ENCODE assay signal across 15 cellular contexts in the genomic region with DNA sequence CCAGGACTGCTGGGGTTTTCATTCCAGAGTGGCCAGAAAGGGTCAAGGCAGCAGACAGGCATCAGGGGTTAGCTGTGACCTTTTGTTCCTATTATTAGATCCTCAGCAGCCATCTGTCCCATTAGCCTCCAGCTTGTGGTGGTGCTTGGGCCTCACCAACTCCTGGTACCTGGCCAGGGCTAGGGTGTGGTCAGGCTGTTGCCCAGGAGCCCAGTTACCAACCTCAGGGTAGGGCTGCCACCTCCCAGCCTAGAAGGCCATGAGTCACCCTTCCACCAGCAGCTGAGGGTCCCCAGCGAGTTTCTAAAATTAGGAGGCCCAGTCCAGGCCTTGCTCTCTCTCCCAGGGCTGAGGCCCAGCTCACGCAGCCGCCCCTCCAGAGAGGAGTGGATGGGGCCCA. TPM values are rescaled to one million over a fixed set of nuclear protein-coding genes. Genes with fewer than 3 reads are reported as not detected.
DNase-seq lines count a peak whose midpoint lies in the region; ATAC-seq, FAIRE-seq and TF ChIP-seq lines count a peak whose summit lies in the region.
"Had no signal": no experiment of that assay in that cellular context is flagged by ENCODE, and none has a peak within 500 bp of the region (broad histone marks: within the 10 kb centered on the region; RNA-seq: fewer than 3 reads in every experiment).

No MANE protein-coding gene starts in this region.

- no peaks in the 10 kb centered on the region for H3K9me3 Mint-ChIP-seq in activated CD4-positive, alpha-beta memory T cell treated with anti-CD3 and anti-CD28 coated beads for 36 hours
- H3K9me3 Mint-ChIP-seq: CD4-positive, CD25-positive, alpha-beta regulatory T cell had no signal

- BruUV-seq in mammary epithelial cell (replicated peaks; lab: Mats Ljungman, UMichigan) = no TSS peak

- intact Hi-C loops in mammary epithelial cell (cut with micrococcal nuclease) (no loop called here), kidney (cut with DNase I) (no loop called here)
- intact Hi-C loops in activated CD4-positive, alpha-beta memory T cell treated with anti-CD3 and anti-CD28 coated beads for 36 hours (cut with micrococcal nuclease) = no loop called here

- H3K27me3 Mint-ChIP-seq in activated CD4-positive, alpha-beta memory T cell treated with anti-CD3 and anti-CD28 coated beads for 36 hours = no peaks in the 10 kb centered on the region
- H3K27me3 Mint-ChIP-seq: CD4-positive, CD25-positive, alpha-beta regulatory T cell; progenitor cell of endocrine pancreas had no signal

- H3K36me3 Mint-ChIP-seq in activated CD4-positive, alpha-beta memory T cell treated with anti-CD3 and anti-CD28 coated beads for 36 hours = peaks cover 46% of the 10 kb centered on the region

- H3K4me2 ChIP-seq in mammary epithelial cell (ENCODE audit: insufficient read depth, low read depth, low read length) = no peak overlapping the region

- H3K9ac ChIP-seq in mammary epithelial cell (ENCODE audit: insufficient read depth, low read length) (no peak overlapping the region), kidney (ENCODE audit: low read length in 2 of 2) (no peak overlapping the region), subcutaneous abdominal adipose tissue (ENCODE audit: low read length in 5 of 5) (peak overlapping the region in 1 of 5 donors; percentile 59)

- CTCF ChIA-PET in mammary epithelial cell (lab: Charles Lee; ENCODE audit: low non-redundant PET) = no interaction called here
- CTCF ChIA-PET in activated CD4-positive, alpha-beta memory T cell treated with anti-CD3 and anti-CD28 coated beads for 36 hours (lab: Charles Lee) = no interaction called here

- peak; percentile 33 for DNase-seq in LoVo (ENCODE audit: low spot score)
- peak; percentile 43 for DNase-seq in mammary epithelial cell
- peak; percentile 85 for DNase-seq in kidney
- no peak for DNase-seq in BE2C
- DNase-seq in activated CD4-positive, alpha-beta memory T cell treated with anti-CD3 and anti-CD28 coated beads for 36 hours = no peak
- DNase-seq: activated naive CD4-positive, alpha-beta T cell treated with anti-CD3 and anti-CD28 coated beads, Interleukin-2, amount 50 U/mL, for 16 hours; CD4-positive, CD25-positive, alpha-beta regulatory T cell; cerebellar nuclear complex; NCI-H1930; stimulated activated CD4-positive, alpha-beta T cell treated with anti-CD3 and anti-CD28 coated beads, Interleukin-4, amount 100 ng/mL, for 24 hours; stimulated activated naive CD4-positive, alpha-beta T cell had no signal

- H3K4me3 ChIP-seq in mammary epithelial cell (replicated peaks in 1 of 3; ENCODE audit: insufficient read depth in 1 of 3, low read depth in 2 of 3, low read length in 3 of 3) (no peak overlapping the region), kidney (ENCODE audit: low read length in 2 of 2) (no peak overlapping the region), subcutaneous abdominal adipose tissue (ENCODE audit: low read depth in 1 of 5, low read length in 5 of 5) (no peak overlapping the region), BE2C (ENCODE audit: low read depth, low read length) (no peak overlapping the region)

- WGBS in mammary epithelial cell (ENCODE audit: low coverage, missing lambda C conversion rate) = 65% methylated on average over 3 of the region's 3 CpGs

- H4K20me1 ChIP-seq in mammary epithelial cell (ENCODE audit: insufficient read depth, low read length) = no peaks in the 10 kb centered on the region

- in situ Hi-C loops in mammary epithelial cell (cut with MboI; ENCODE audit: low sequenced_read_pairs in 2 of 2) = no loop called here

- H3K27ac ChIP-seq in mammary epithelial cell (ENCODE audit: insufficient read depth, low read depth, low read length) = no peak overlapping the region
- H3K27ac ChIP-seq in kidney (ENCODE audit: low read depth in 2 of 2, low read length in 2 of 2) = no peak overlapping the region
- peak overlapping the region; percentile 60 for H3K27ac ChIP-seq in subcutaneous abdominal adipose tissue (ENCODE audit: low read depth, low read length)

- POLR2A ChIA-PET in activated CD4-positive, alpha-beta memory T cell treated with anti-CD3 and anti-CD28 coated beads for 36 hours (lab: Charles Lee) = no interaction called here

- TF ChIP-seq CTCF in mammary epithelial cell (conservative IDR thresholded peaks at IDR 0.05 in 1 of 2, IDR thresholded peaks at IDR 0.05 in 1 of 2; ENCODE audit: extremely low read depth in 1 of 2, insufficient read depth in 1 of 2, low read depth in 1 of 2, low read length in 2 of 2) (no peak), kidney (IDR thresholded peaks at IDR 0.05; ENCODE audit: borderline replicate concordance, extremely low read depth, insufficient read depth) (no peak), BE2C (IDR thresholded peaks at IDR 0.05; ENCODE audit: low read depth, low read length) (no peak)

- peaks cover 43% of the 10 kb centered on the region for H3K36me3 ChIP-seq in mammary epithelial cell (ENCODE audit: insufficient read depth, low read length)
- H3K36me3 ChIP-seq in kidney (ENCODE audit: control insufficient read depth in 1 of 2, insufficient read depth in 2 of 2, low read length in 2 of 2) = peaks cover 31 to 46% of the 10 kb centered on the region in 2 donors
- H3K36me3 ChIP-seq in subcutaneous abdominal adipose tissue (ENCODE audit: control insufficient read depth in 5 of 5, insufficient read depth in 5 of 5, low read length in 5 of 5) = peaks cover 0 to 100% (median 93%) of the 10 kb centered on the region in 5 donors
- H3K36me3 ChIP-seq in BE2C = no peaks in the 10 kb centered on the region

- H3K4me3 Mint-ChIP-seq in activated CD4-positive, alpha-beta memory T cell treated with anti-CD3 and anti-CD28 coated beads for 36 hours = no peak overlapping the region

- peaks cover 22% of the 10 kb centered on the region for H3K4me1 Mint-ChIP-seq in activated CD4-positive, alpha-beta memory T cell treated with anti-CD3 and anti-CD28 coated beads for 36 hours (ENCODE audit: low read depth)

- dilution Hi-C loops in mammary epithelial cell (cut with HindIII; ENCODE audit: low sequenced_read_pairs) = no loop called here

- H2AFZ ChIP-seq in mammary epithelial cell (ENCODE audit: low read depth, low read length) = no peak overlapping the region

- FAIRE-seq in kidney (lab: Jason Lieb, UNC) = no peak
- FAIRE-seq: GM19239 had no signal

- no peak for ATAC-seq in HG03432 (IDR thresholded peaks at IDR 0.05; ENCODE audit: unreplicated experiment)

- H3K27me3 ChIP-seq in mammary epithelial cell (ENCODE audit: insufficient read depth, low read length) (no peaks in the 10 kb centered on the region), subcutaneous abdominal adipose tissue (ENCODE audit: control insufficient read depth in 5 of 5, insufficient read depth in 4 of 5, low read length in 5 of 5) (no peaks in the 10 kb centered on the region), BE2C (no peaks in the 10 kb centered on the region)

- peaks cover 4% of the 10 kb centered on the region for H3K79me2 ChIP-seq in mammary epithelial cell (ENCODE audit: insufficient read depth, low read length)

- no peak overlapping the region for H3K27ac Mint-ChIP-seq in activated CD4-positive, alpha-beta memory T cell treated with anti-CD3 and anti-CD28 coated beads for 36 hours
- H3K27ac Mint-ChIP-seq: progenitor cell of endocrine pancreas had no signal

- H3K4me1 ChIP-seq in mammary epithelial cell (ENCODE audit: insufficient read depth, low read length) = peaks cover 19% of the 10 kb centered on the region
- H3K4me1 ChIP-seq in kidney (ENCODE audit: control insufficient read depth in 1 of 2, insufficient read depth in 1 of 2, low read depth in 1 of 2, low read length in 2 of 2) = peaks cover 4 to 5% of the 10 kb centered on the region in 2 donors
- peaks cover 10 to 43% (median 38%) of the 10 kb centered on the region in 5 donors for H3K4me1 ChIP-seq in subcutaneous abdominal adipose tissue (ENCODE audit: control insufficient read depth in 5 of 5, insufficient read depth in 5 of 5, low read length in 5 of 5)
- H3K4me1 ChIP-seq in BE2C = no peaks in the 10 kb centered on the region

- H3K9me3 ChIP-seq in mammary epithelial cell (replicated peaks; ENCODE audit: insufficient read depth, low read length) (no peaks in the 10 kb centered on the region), kidney (ENCODE audit: control insufficient read depth in 1 of 2, low read length in 2 of 2) (no peaks in the 10 kb centered on the region), subcutaneous abdominal adipose tissue (ENCODE audit: control insufficient read depth in 5 of 5, low read length in 5 of 5) (no peaks in the 10 kb centered on the region), BE2C (no peaks in the 10 kb centered on the region)

RNA-seq across cellular contexts. Expression of a gene that starts 12.2 kb away (rescaled TPM):
- total RNA-seq in mammary epithelial cell (100 to 1,000 TPM in 1 of 2 donors, 10 to 100 TPM in 1; 85.2 to 143 TPM), kidney (86.5 TPM)
- polyA plus RNA-seq in mammary epithelial cell (91.5 TPM), kidney (ENCODE audit: insufficient read depth, low read depth, low replicate concordance) (27.6 TPM)
- polyA minus RNA-seq in mammary epithelial cell = 127 TPM
- polyA plus RNA-seq in BE2C (2012; ENCODE audit: insufficient read depth, insufficient read length, low read depth) = 40.3 TPM
- total RNA-seq in activated CD4-positive, alpha-beta memory T cell treated with anti-CD3 and anti-CD28 coated beads for 36 hours = 10 to 100 TPM; 31.0 to 32.4 TPM

RNA-seq across cellular contexts. Expression of a gene that starts 12.3 kb away (rescaled TPM):
- total RNA-seq in mammary epithelial cell (10 to 100 TPM in 1 of 2 donors, 1 to 10 TPM in 1; 7.2 to 22.9 TPM), kidney (12.8 TPM)
- polyA plus RNA-seq in mammary epithelial cell (22.9 TPM), kidney (ENCODE audit: insufficient read depth, low read depth, low replicate concordance) (33.6 TPM)
- 13.1 TPM for polyA minus RNA-seq in mammary epithelial cell
- polyA plus RNA-seq in BE2C (2012; ENCODE audit: insufficient read depth, insufficient read length, low read depth) = 24.3 TPM
- total RNA-seq in activated CD4-positive, alpha-beta memory T cell treated with anti-CD3 and anti-CD28 coated beads for 36 hours = 10 to 100 TPM; 17.5 to 19.2 TPM

RNA-seq across cellular contexts. Expression of a gene that starts 41.4 kb away (rescaled TPM):
- total RNA-seq in mammary epithelial cell = 10 to 100 TPM; 42.5 to 68.2 TPM
- polyA plus RNA-seq in mammary epithelial cell = 19.4 TPM
- polyA minus RNA-seq in mammary epithelial cell = 47.5 TPM
- 44.4 TPM for total RNA-seq in kidney
- 15.9 TPM for polyA plus RNA-seq in kidney (ENCODE audit: insufficient read depth, low read depth, low replicate concordance)
- 11.3 TPM for polyA plus RNA-seq in BE2C (2012; ENCODE audit: insufficient read depth, insufficient read length, low read depth)
- total RNA-seq in activated CD4-positive, alpha-beta memory T cell treated with anti-CD3 and anti-CD28 coated beads for 36 hours = 10 to 100 TPM; 27.8 to 31.6 TPM

RNA-seq across cellular contexts. Expression of a gene that starts 41.6 kb away (rescaled TPM):
- total RNA-seq in mammary epithelial cell (10 to 100 TPM in 1 of 2 donors, 1 to 10 TPM in 1; 5.0 to 11.7 TPM), kidney (11.9 TPM)
- polyA plus RNA-seq in mammary epithelial cell (7.7 TPM), kidney (ENCODE audit: insufficient read depth, low read depth, low replicate concordance) (30.2 TPM)
- 0.31 TPM for polyA minus RNA-seq in mammary epithelial cell
- 13.3 TPM for polyA plus RNA-seq in BE2C (2012; ENCODE audit: insufficient read depth, insufficient read length, low read depth)
- total RNA-seq in activated CD4-positive, alpha-beta memory T cell treated with anti-CD3 and anti-CD28 coated beads for 36 hours = 10 to 100 TPM; 22.1 to 22.9 TPM

Comparison
In these comparisons a context has a peak if more than half of its experiments do, and no peak if none do; other contexts are left out.
1. DNase-seq: peak in LoVo (single experiment), mammary epithelial cell (single experiment) and kidney (single experiment); none in BE2C (single experiment) and activated CD4-positive, alpha-beta memory T cell treated with anti-CD3 and anti-CD28 coated beads for 36 hours (single experiment).